ENCODE assay signal across 8 cellular contexts in the genomic region with DNA sequence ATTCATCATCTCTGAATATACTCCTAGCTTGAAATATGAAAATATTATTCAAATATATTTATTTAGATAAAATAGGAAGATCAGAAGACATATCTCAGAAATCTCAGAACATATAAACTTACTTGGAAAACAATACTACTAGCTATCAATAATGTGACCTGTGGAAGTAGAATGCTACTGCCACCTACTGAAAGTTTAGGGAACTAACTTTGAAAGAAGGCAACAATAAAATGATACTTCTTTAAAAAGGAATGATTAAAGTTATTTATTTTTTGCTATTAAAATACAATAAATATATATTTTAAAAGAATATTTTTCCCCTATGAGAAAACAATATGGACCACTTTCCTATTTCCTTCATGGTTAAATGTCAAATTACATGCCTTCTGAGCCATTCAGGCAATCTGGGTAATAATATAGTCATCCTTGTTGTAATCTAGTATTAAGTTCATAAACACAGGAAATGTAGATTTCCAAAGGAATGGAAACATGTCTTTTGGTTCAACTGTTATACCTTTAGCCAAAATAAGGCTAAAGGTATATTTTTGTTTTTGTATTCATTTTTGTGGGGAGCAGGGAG. TPM values are rescaled to one million over a fixed set of nuclear protein-coding genes. Genes with fewer than 3 reads are reported as not detected.
DNase-seq lines count a peak whose midpoint lies in the region; ATAC-seq and TF ChIP-seq lines count a peak whose summit lies in the region.

No MANE protein-coding gene starts in this region.

- peak; percentile 65 to 81 (median 74) for TF ChIP-seq CTCF in heart left ventricle (IDR thresholded peaks at IDR 0.05)
- TF ChIP-seq CTCF in RWPE2 (IDR thresholded peaks at IDR 0.05; ENCODE audit: poor library complexity, severe bottlenecking), result peak; percentile 86
- TF ChIP-seq CTCF in fibroblast of villous mesenchyme (IDR thresholded peaks at IDR 0.05; ENCODE audit: insufficient read depth, low read depth, low read length), result peak; percentile 71

- no peak overlapping the region for H3K27ac ChIP-seq in heart left ventricle
- H3K27ac ChIP-seq in RWPE2 (ENCODE audit: poor library complexity, severe bottlenecking), result no peak overlapping the region

- DNase-seq in heart left ventricle, result no peak
- no peak for DNase-seq in Right ventricle myocardium superior
- no peak for DNase-seq in RWPE2 (ENCODE audit: low spot score)
- peak; percentile 39 for DNase-seq in fibroblast of villous mesenchyme (ENCODE audit: low read depth)
- peak; percentile 17 for DNase-seq in stromal cell of bone marrow (ENCODE audit: low read depth)
- no peak for DNase-seq in iPS-NIHi11 (ENCODE audit: low spot score)
- no peak for DNase-seq in 8988T

- no peak for TF ChIP-seq POLR2A in heart left ventricle (IDR thresholded peaks at IDR 0.05)

- H3K9me3 ChIP-seq in heart left ventricle (no peaks in the 10 kb centered on the region), RWPE2 (ENCODE audit: severe bottlenecking) (no peaks in the 10 kb centered on the region)

- H3K36me3 ChIP-seq in heart left ventricle, result no peaks in the 10 kb centered on the region
- H3K36me3 ChIP-seq in RWPE2 (ENCODE audit: low read depth), result no peaks in the 10 kb centered on the region

- no peak for ATAC-seq in heart left ventricle
- ATAC-seq in Right ventricle myocardium superior (ENCODE audit: poor library complexity), result no peak
- ATAC-seq in HG03159 (IDR thresholded peaks at IDR 0.05; ENCODE audit: unreplicated experiment), result peak; percentile 60
- ATAC-seq in RWPE2 (ENCODE audit: low read depth), result no peak

- H3K27me3 ChIP-seq in heart left ventricle (no peaks in the 10 kb centered on the region), RWPE2 (ENCODE audit: insufficient read depth, poor library complexity, severe bottlenecking) (no peaks in the 10 kb centered on the region)

- H3K4me1 ChIP-seq in heart left ventricle, result peaks cover 0 to 4% (median 0%) of the 10 kb centered on the region in 12 donors
- no peaks in the 10 kb centered on the region for H3K4me1 ChIP-seq in RWPE2 (ENCODE audit: insufficient read depth, poor library complexity, severe bottlenecking)

- intact Hi-C loops in heart left ventricle (cut with DNase I), result loop anchor here in 8 of 10 donors (2.0 to 10.0 kb wide), 7 partner anchors 122 to 867 kb away; partner anchors contain the start of gene MAP2 (in 1 of the 8)
- intact Hi-C loops in Right ventricle myocardium superior (cut with DNase I), result loop anchor here (10.0 kb wide), 1 partner anchor 114 kb away; no protein-coding TSS in a partner anchor

- H3K4me3 ChIP-seq in heart left ventricle (no peak overlapping the region), RWPE2 (ENCODE audit: severe bottlenecking) (no peak overlapping the region), fibroblast of villous mesenchyme (ENCODE audit: low read depth, low read length) (no peak overlapping the region)

RNA-seq across cellular contexts. Expression of gene ACADL, which starts 26.0 kb away (rescaled TPM):
- 1 to 10 TPM in 3 of 9 donors, under 1 TPM in 6; 0.43 to 2.8 (median 0.49) TPM for total RNA-seq in heart left ventricle
- under 1 TPM; 0.21 to 0.88 TPM for polyA plus RNA-seq in heart left ventricle
- 0.73 TPM for total RNA-seq in Right ventricle myocardium superior
- total RNA-seq in fibroblast of villous mesenchyme, result not detected in 2 replicates

RNA-seq across cellular contexts. Expression of gene KANSL1L, which starts 28.1 kb away (rescaled TPM):
- 10 to 100 TPM; 12.0 to 24.9 (median 18.0) TPM for total RNA-seq in heart left ventricle
- polyA plus RNA-seq in heart left ventricle, result 1 to 10 TPM; 6.1 to 6.3 TPM
- 15.8 TPM for total RNA-seq in Right ventricle myocardium superior
- 18.0 and 28.1 TPM in 2 replicates for total RNA-seq in fibroblast of villous mesenchyme

Comparison
In these comparisons a context has a peak if more than half of its experiments do, and no peak if none do; other contexts are left out.
1. DNase-seq: peak in fibroblast of villous mesenchyme (single experiment) and stromal cell of bone marrow (single experiment); none in heart left ventricle (0 of 5), Right ventricle myocardium superior (single experiment), RWPE2 (single experiment), iPS-NIHi11 (single experiment) and 8988T (single experiment).
2. Peak in every context shown above with its lines, with median percentiles within 50 percentile points of each other: CTCF ChIP-seq.